In the genomic region with DNA sequence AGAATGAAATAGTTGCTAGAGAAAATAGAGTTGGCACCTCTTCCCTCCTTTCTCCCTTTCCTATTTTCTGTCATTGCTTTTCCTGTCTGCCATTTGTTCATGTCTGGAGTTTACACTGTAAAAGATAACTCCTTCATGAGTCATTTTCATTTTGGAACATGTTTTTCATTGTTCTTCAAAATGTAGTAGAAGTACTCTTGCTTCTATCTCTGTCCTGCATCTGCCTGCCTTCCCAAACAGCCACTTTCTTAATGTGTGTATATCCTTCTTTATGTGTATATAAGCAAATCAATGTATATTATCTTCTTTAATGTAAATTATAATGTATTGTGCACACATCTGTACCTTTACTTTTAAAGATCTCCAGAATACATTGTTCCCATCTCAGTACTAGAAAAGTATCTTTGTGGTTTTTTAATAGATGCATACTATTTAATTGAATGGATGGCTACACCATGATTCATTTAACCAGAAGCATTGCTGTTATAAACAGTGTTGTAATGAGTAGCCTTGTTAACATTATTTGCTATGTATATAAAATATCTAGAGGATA, we compare ENCODE assay signal across 13 cellular contexts. TPM values are rescaled to one million over a fixed set of nuclear protein-coding genes. Genes with fewer than 3 reads are reported as not detected.
A peak's percentile ranks its signal among the peaks of the same experiment; 100 is the strongest.
DNase-seq lines count a peak whose midpoint lies in the region; TF ChIP-seq lines count a peak whose summit lies in the region.
"Had no signal": no experiment of that assay in that cellular context is flagged by ENCODE, and none has a peak within 500 bp of the region (broad histone marks: within the 10 kb centered on the region; RNA-seq: fewer than 3 reads in every experiment).

No MANE protein-coding gene starts in this region.

- no peaks in the 10 kb centered on the region for H3K27me3 ChIP-seq in stomach
- no peaks in the 10 kb centered on the region for H3K27me3 ChIP-seq in adrenal gland
- H3K27me3 ChIP-seq: vagina had no signal

- H3K4me3 Mint-ChIP-seq in chondrocyte (ENCODE audit: unreplicated experiment) (no peak overlapping the region), Calu3 (ENCODE audit: low read depth, unreplicated experiment) (no peak overlapping the region)

- H3K9me3 ChIP-seq in stomach (no peaks in the 10 kb centered on the region), adrenal gland (replicated peaks in 1 of 3) (no peaks in the 10 kb centered on the region)
- H3K9me3 ChIP-seq: psoas muscle, vagina had no signal

- CTCF ChIA-PET in Calu3 (lab: Charles Lee): no interaction called here

- DNase-seq in EL (peak; percentile 80), NCI-H226 (peak; percentile 70), chondrocyte (ENCODE audit: low spot score) (no peak), myocyte (ENCODE audit: low read depth) (peak; percentile 47), Calu3 (no peak), ecto neural progenitor cell (ENCODE audit: low spot score) (no peak), stomach (no peak), adrenal gland (no peak)
- DNase-seq: DMS79 treated with DMSO at 0.1 percent for 48 hours, left cardiac atrium, NCI-H1105 treated with DMSO at 0.1 percent for 48 hours, psoas muscle had no signal

- no peaks in the 10 kb centered on the region for H3K9me3 Mint-ChIP-seq in chondrocyte (ENCODE audit: low read depth)
- no peaks in the 10 kb centered on the region for H3K9me3 Mint-ChIP-seq in Calu3 (ENCODE audit: low read depth, unreplicated experiment)

- H3K27ac ChIP-seq in stomach (no peak overlapping the region), adrenal gland (peak overlapping the region in 1 of 5 donors; percentile 13)
- H3K27ac ChIP-seq: psoas muscle, vagina had no signal

- H3K4me1 Mint-ChIP-seq in chondrocyte (ENCODE audit: low read depth): peaks cover 63% of the 10 kb centered on the region
- H3K4me1 Mint-ChIP-seq in Calu3 (ENCODE audit: low read depth, unreplicated experiment): peaks cover 38% of the 10 kb centered on the region

- TF ChIP-seq CTCF in chondrocyte (IDR thresholded peaks at IDR 0.05): no peak
- no peak for TF ChIP-seq CTCF in Calu3 (IDR thresholded peaks at IDR 0.05; ENCODE audit: unreplicated experiment)
- no peak for TF ChIP-seq CTCF in stomach (IDR thresholded peaks at IDR 0.05)
- TF ChIP-seq CTCF in adrenal gland (IDR thresholded peaks at IDR 0.05): no peak

- intact Hi-C loops in Calu3 (cut with micrococcal nuclease; ENCODE audit: unreplicated experiment) (no loop called here), stomach (cut with DNase I; ENCODE audit: low total_unique reads) (no loop called here), adrenal gland (cut with DNase I) (no loop called here)

- no peaks in the 10 kb centered on the region for H3K27me3 Mint-ChIP-seq in chondrocyte (ENCODE audit: low read depth)
- no peaks in the 10 kb centered on the region for H3K27me3 Mint-ChIP-seq in Calu3 (ENCODE audit: unreplicated experiment)

- TF ChIP-seq POLR2A in stomach (IDR thresholded peaks at IDR 0.05) (no peak), adrenal gland (IDR thresholded peaks at IDR 0.05) (no peak)

- no peak for TF ChIP-seq EP300 in stomach (IDR thresholded peaks at IDR 0.05)

- H3K36me3 Mint-ChIP-seq in chondrocyte (ENCODE audit: low read depth) (peaks cover 4% of the 10 kb centered on the region), Calu3 (ENCODE audit: insufficient read depth, unreplicated experiment) (peaks cover 9% of the 10 kb centered on the region)

- H3K27ac Mint-ChIP-seq in chondrocyte (ENCODE audit: unreplicated experiment): peak overlapping the region; percentile 88
- no peak overlapping the region for H3K27ac Mint-ChIP-seq in Calu3 (ENCODE audit: unreplicated experiment)

- H3K4me3 ChIP-seq in stomach (no peak overlapping the region), adrenal gland (no peak overlapping the region)
- H3K4me3 ChIP-seq: psoas muscle, vagina had no signal

- H3K4me1 ChIP-seq in stomach: peaks cover 7 to 83% (median 60%) of the 10 kb centered on the region in 4 donors
- peaks cover 5 to 61% of the 10 kb centered on the region in 2 donors for H3K4me1 ChIP-seq in adrenal gland (replicated peaks in 1 of 2)

- no peaks in the 10 kb centered on the region for H3K36me3 ChIP-seq in stomach
- H3K36me3 ChIP-seq in adrenal gland (replicated peaks in 1 of 2): no peaks in the 10 kb centered on the region
- H3K36me3 ChIP-seq: vagina had no signal

- no TSS peak for BruUV-seq in Calu3 (replicated peaks; lab: Mats Ljungman, UMichigan)

RNA-seq across cellular contexts. Expression of gene TSC22D2, which starts 41.1 kb away (rescaled TPM):
- total RNA-seq in chondrocyte: 39.8 to 48.2 TPM (median 42.9 TPM) in 3 replicates
- 12.7 and 15.1 TPM in 2 replicates for total RNA-seq in myocyte
- 19.4 TPM for polyA plus RNA-seq in myocyte (2012)
- total RNA-seq in Calu3 (2022): 40.9 and 49.7 TPM in 2 replicates
- total RNA-seq in stomach: 10 to 100 TPM; 12.9 to 32.2 (median 23.9) TPM
- polyA plus RNA-seq in stomach: 10 to 100 TPM in 1 of 3 donors, 1 to 10 TPM in 2; 7.1 to 13.6 (median 7.7) TPM
- total RNA-seq in adrenal gland: 10 to 100 TPM in 7 of 8 donors, 1 to 10 TPM in 1; 8.3 to 22.6 (median 19.1) TPM
- polyA plus RNA-seq in adrenal gland: 10 to 100 TPM; 11.9 to 16.7 (median 15.8) TPM

Comparison
In these comparisons a context has a peak if more than half of its experiments do, and no peak if none do; other contexts are left out.
1. DNase-seq: peak in EL (single experiment), NCI-H226 (single experiment) and myocyte (single experiment); none in chondrocyte (single experiment), Calu3 (single experiment), ecto neural progenitor cell (single experiment), stomach (single experiment) and adrenal gland (0 of 7).